18 cellular contexts compared by ENCODE assay signal in genomic region chr12:55912908-55913307, GRCh38. TPM values are rescaled to one million over a fixed set of nuclear protein-coding genes. Genes with fewer than 3 reads are reported as not detected.
DNase-seq lines count a peak whose midpoint lies in the region; ATAC-seq and TF ChIP-seq lines count a peak whose summit lies in the region.
"Had no signal": no experiment of that assay in that cellular context is flagged by ENCODE, and none has a peak within 500 bp of the region (broad histone marks: within the 10 kb centered on the region; RNA-seq: fewer than 3 reads in every experiment).

No MANE protein-coding gene starts in this region.

- peaks cover 27 to 28% of the 10 kb centered on the region in 2 donors for H3K4me1 Mint-ChIP-seq in natural killer cell
- H3K4me1 Mint-ChIP-seq in natural killer cell treated with Interleukin-12 subunit alpha and Interleukin-12 subunit beta and Interleukin-15 and Interleukin-18, amount 100 ng/mL, for 72 hours (ENCODE audit: low read depth in 2 of 2), result peaks cover 18 to 29% of the 10 kb centered on the region in 2 donors

- TF ChIP-seq CTCF in natural killer cell (IDR thresholded peaks at IDR 0.05), result no peak
- TF ChIP-seq CTCF in thyroid gland (IDR thresholded peaks at IDR 0.05), result no peak
- TF ChIP-seq CTCF in gastrocnemius medialis (IDR thresholded peaks at IDR 0.05 in 4 of 5, conservative IDR thresholded peaks at IDR 0.05 in 1 of 5), result no peak

- H3K27ac ChIP-seq in thyroid gland (peak overlapping the region in 2 of 3 donors; percentile 5 to 10), gastrocnemius medialis (no peak overlapping the region)
- H3K27ac ChIP-seq: KMS-11, PC-9 had no signal

- 62 to 70% methylated on average over 4 of the region's 4 CpGs for WGBS in thyroid gland, 2 donors

- H3K27me3 ChIP-seq in endocrine pancreas (ENCODE audit: control insufficient read depth, insufficient read depth, low read length) (no peaks in the 10 kb centered on the region), thyroid gland (no peaks in the 10 kb centered on the region), gastrocnemius medialis (no peaks in the 10 kb centered on the region), MG63 (no peaks in the 10 kb centered on the region)

- H3K27ac Mint-ChIP-seq in natural killer cell, result peak overlapping the region; percentile 44 to 63
- H3K27ac Mint-ChIP-seq in natural killer cell treated with Interleukin-12 subunit alpha and Interleukin-12 subunit beta and Interleukin-15 and Interleukin-18, amount 100 ng/mL, for 72 hours, result peak overlapping the region in 1 of 2 donors; percentile 12

- peak overlapping the region; percentile 2 for H3K4me3 ChIP-seq in endocrine pancreas (ENCODE audit: control insufficient read depth, insufficient read depth, low read length)
- H3K4me3 ChIP-seq in thyroid gland (replicated peaks in 1 of 3), result no peak overlapping the region
- no peak overlapping the region for H3K4me3 ChIP-seq in gastrocnemius medialis
- no peak overlapping the region for H3K4me3 ChIP-seq in MG63
- H3K4me3 ChIP-seq: PC-9 had no signal

- H3K4me1 ChIP-seq in endocrine pancreas (ENCODE audit: control insufficient read depth, insufficient read depth, low read length), result peaks cover 4% of the 10 kb centered on the region
- peaks cover 7 to 26% of the 10 kb centered on the region in 2 donors for H3K4me1 ChIP-seq in thyroid gland
- no peaks in the 10 kb centered on the region for H3K4me1 ChIP-seq in gastrocnemius medialis

- peak; percentile 4 for DNase-seq in activated CD8-positive, alpha-beta memory T cell treated with anti-CD3 and anti-CD28 coated beads for 24 hours
- no peak for DNase-seq in activated CD8-positive, alpha-beta memory T cell treated with anti-CD3 and anti-CD28 coated beads, Interleukin-2, amount 50 U/mL, for 4 hours
- DNase-seq in natural killer cell (no peak), thyroid gland (no peak), gastrocnemius medialis (no peak), MG63 (no peak)
- no peak for DNase-seq in natural killer cell treated with Interleukin-12 subunit alpha and Interleukin-12 subunit beta and Interleukin-15 and Interleukin-18, amount 100 ng/mL, for 72 hours (ENCODE audit: low spot score)
- DNase-seq: DMS 273 treated with DMSO at 0.1 percent for 48 hours, NCI-H1092, NCI-H146, NCI-H2081, NCI-H510A treated with DMSO at 0.1 percent for 48 hours, NCI-H82, PC-9 had no signal

- peaks cover 14% of the 10 kb centered on the region for H3K36me3 Mint-ChIP-seq in natural killer cell
- peaks cover 20% of the 10 kb centered on the region for H3K36me3 Mint-ChIP-seq in natural killer cell treated with Interleukin-12 subunit alpha and Interleukin-12 subunit beta and Interleukin-15 and Interleukin-18, amount 100 ng/mL, for 72 hours

- no peak overlapping the region for H3K9ac ChIP-seq in endocrine pancreas (ENCODE audit: control insufficient read depth, insufficient read depth, low read length)
- H3K9ac ChIP-seq: KMS-11 had no signal

- TF ChIP-seq POLR2A in thyroid gland (IDR thresholded peaks at IDR 0.05) (no peak), gastrocnemius medialis (IDR thresholded peaks at IDR 0.05) (no peak)

- H3K4me3 Mint-ChIP-seq in natural killer cell, result no peak overlapping the region
- no peak overlapping the region for H3K4me3 Mint-ChIP-seq in natural killer cell treated with Interleukin-12 subunit alpha and Interleukin-12 subunit beta and Interleukin-15 and Interleukin-18, amount 100 ng/mL, for 72 hours

- intact Hi-C loops in natural killer cell (cut with micrococcal nuclease) (no loop called here), thyroid gland (cut with DNase I) (no loop called here), gastrocnemius medialis (cut with DNase I; ENCODE audit: low total_unique reads) (no loop called here)

- in situ Hi-C loops in gastrocnemius medialis (cut with MboI; ENCODE audit: low sequenced_read_pairs in 4 of 4), result no loop called here

- no peaks in the 10 kb centered on the region for H3K27me3 Mint-ChIP-seq in natural killer cell (ENCODE audit: low read depth in 2 of 2)
- H3K27me3 Mint-ChIP-seq in natural killer cell treated with Interleukin-12 subunit alpha and Interleukin-12 subunit beta and Interleukin-15 and Interleukin-18, amount 100 ng/mL, for 72 hours, result no peaks in the 10 kb centered on the region

- no peaks in the 10 kb centered on the region for H3K9me3 ChIP-seq in endocrine pancreas (ENCODE audit: control insufficient read depth, low read length)
- no peaks in the 10 kb centered on the region for H3K9me3 ChIP-seq in thyroid gland
- no peaks in the 10 kb centered on the region for H3K9me3 ChIP-seq in gastrocnemius medialis
- H3K9me3 ChIP-seq in MG63, result no peaks in the 10 kb centered on the region

- H3K9me3 Mint-ChIP-seq in natural killer cell, result no peaks in the 10 kb centered on the region
- H3K9me3 Mint-ChIP-seq in natural killer cell treated with Interleukin-12 subunit alpha and Interleukin-12 subunit beta and Interleukin-15 and Interleukin-18, amount 100 ng/mL, for 72 hours, result no peaks in the 10 kb centered on the region

- H3K36me3 ChIP-seq in endocrine pancreas (ENCODE audit: control insufficient read depth, insufficient read depth, low read length) (no peaks in the 10 kb centered on the region), thyroid gland (no peaks in the 10 kb centered on the region), gastrocnemius medialis (peaks cover 0 to 11% of the 10 kb centered on the region in 2 donors), MG63 (peaks cover 25% of the 10 kb centered on the region)

- no peak for ATAC-seq in natural killer cell
- ATAC-seq in natural killer cell treated with Interleukin-12 subunit alpha and Interleukin-12 subunit beta and Interleukin-15 and Interleukin-18, amount 100 ng/mL, for 72 hours, result no peak
- no peak for ATAC-seq in gastrocnemius medialis
- ATAC-seq: HepG2 had no signal

RNA-seq across cellular contexts. Expression of gene PYM1, which starts 14.8 kb away (rescaled TPM):
- total RNA-seq in natural killer cell, result 10 to 100 TPM; 18.5 to 21.2 (median 19.1) TPM
- total RNA-seq in natural killer cell treated with Interleukin-12 subunit alpha and Interleukin-12 subunit beta and Interleukin-15 and Interleukin-18, amount 100 ng/mL, for 72 hours, result 10 to 100 TPM; 31.6 to 34.0 TPM
- total RNA-seq in thyroid gland, result 10 to 100 TPM; 28.6 to 48.2 (median 43.7) TPM
- total RNA-seq in gastrocnemius medialis, result 10 to 100 TPM; 12.8 to 24.5 (median 15.9) TPM
- total RNA-seq in MG63 (2014; rRNA removed; shearing (Covaris generic); ENCODE audit: low replicate concordance), result 34.6 and 42.6 TPM in 2 replicates

RNA-seq across cellular contexts. Expression of gene DGKA, which starts 18.1 kb away (rescaled TPM):
- total RNA-seq in natural killer cell (100 to 1,000 TPM; 137 to 145 (median 142) TPM), thyroid gland (10 to 100 TPM; 20.6 to 55.9 (median 28.7) TPM), gastrocnemius medialis (1 to 10 TPM; 1.9 to 5.0 (median 2.6) TPM)
- 100 to 1,000 TPM in 1 of 2 donors, 10 to 100 TPM in 1; 81.9 to 168 TPM for total RNA-seq in natural killer cell treated with Interleukin-12 subunit alpha and Interleukin-12 subunit beta and Interleukin-15 and Interleukin-18, amount 100 ng/mL, for 72 hours
- total RNA-seq in MG63 (2014; rRNA removed; shearing (Covaris generic); ENCODE audit: low replicate concordance), result 2.6 and 2.9 TPM in 2 replicates

RNA-seq across cellular contexts. Expression of gene PMEL, which starts 52.9 kb away (rescaled TPM):
- total RNA-seq in natural killer cell, result under 1 TPM in 1 of 3 donors, not detected in 2; 0.35 TPM
- total RNA-seq in natural killer cell treated with Interleukin-12 subunit alpha and Interleukin-12 subunit beta and Interleukin-15 and Interleukin-18, amount 100 ng/mL, for 72 hours, result under 1 TPM in 1 of 2 donors, not detected in 1; 0.40 TPM
- total RNA-seq in thyroid gland, result 1 to 10 TPM; 1.7 to 5.8 (median 3.0) TPM
- total RNA-seq in gastrocnemius medialis, result 1 to 10 TPM in 1 of 4 donors, under 1 TPM in 1, not detected in 2; 0.73 to 2.0 TPM
- 2.0 TPM in 1 of 2 replicates, not detected in the other for total RNA-seq in MG63 (2014; rRNA removed; shearing (Covaris generic); ENCODE audit: low replicate concordance)
- total RNA-seq: MCF 10A had no signal

RNA-seq across cellular contexts. Expression of gene CDK2, which starts 53.7 kb away (rescaled TPM):
- total RNA-seq in natural killer cell (10 to 100 TPM; 19.5 to 27.3 (median 27.3) TPM), thyroid gland (10 to 100 TPM; 13.9 to 17.2 (median 15.8) TPM), gastrocnemius medialis (10 to 100 TPM in 1 of 4 donors, 1 to 10 TPM in 3; 6.4 to 11.7 (median 8.1) TPM)
- total RNA-seq in natural killer cell treated with Interleukin-12 subunit alpha and Interleukin-12 subunit beta and Interleukin-15 and Interleukin-18, amount 100 ng/mL, for 72 hours, result 100 to 1,000 TPM in 1 of 2 donors, 10 to 100 TPM in 1; 72.3 to 178 TPM
- 40.9 and 41.8 TPM in 2 replicates for total RNA-seq in MG63 (2014; rRNA removed; shearing (Covaris generic); ENCODE audit: low replicate concordance)

Comparison
In these comparisons a context has a peak if more than half of its experiments do, and no peak if none do; other contexts are left out.
1. H3K27ac ChIP-seq: peak in thyroid gland (2 of 3); none in gastrocnemius medialis (0 of 4).